In genomic region chr5:96582343-96582742, GRCh38 we compare ENCODE assay signal across 1 cellular context.
A peak's percentile ranks its signal among the peaks of the same experiment; 100 is the strongest.
TF ChIP-seq lines count a peak whose summit lies in the region.

No MANE protein-coding gene starts in this region.

TF ChIP-seq in K562, 482 proteins besides CTCF, POLR2A, EP300 and RAD21 (continued from another document):
- TF ChIP-seq ZBTB40 (IDR thresholded peaks at IDR 0.05) (no peak), ZBTB40 (CRISPR knock-in tag; IDR thresholded peaks at IDR 0.05) (no peak), TCF3 (CRISPR knock-in tag; IDR thresholded peaks at IDR 0.05) (no peak), EZH2 (IDR thresholded peaks at IDR 0.05; ENCODE audit: borderline replicate concordance, low read depth, low read length) (no peak), FOSL1 (tag; conservative IDR thresholded peaks at IDR 0.05) (0 out of 2 replicates have a peak, but pooled peaks have one; percentile 34), RBM39 (optimal IDR thresholded peaks at IDR 0.05; ENCODE audit: low read depth, low read length) (no peak), TGIF2 (CRISPR knock-in tag; IDR thresholded peaks at IDR 0.05) (no peak)
